22 cellular contexts compared by ENCODE assay signal in genomic region chr7:131932271-131932670, GRCh38.
DNase-seq lines count a peak whose midpoint lies in the region; ATAC-seq and TF ChIP-seq lines count a peak whose summit lies in the region.
"Had no signal": no experiment of that assay in that cellular context is flagged by ENCODE, and none has a peak within 500 bp of the region (broad histone marks: within the 10 kb centered on the region; RNA-seq: fewer than 3 reads in every experiment).

No MANE protein-coding gene starts in this region.

- ATAC-seq in HG03135 (IDR thresholded peaks at IDR 0.05; ENCODE audit: unreplicated experiment) = no peak
- ATAC-seq: A549, GM12878 had no signal

- H3K4me3 Mint-ChIP-seq in chondrocyte (ENCODE audit: unreplicated experiment) (no peak overlapping the region), neural progenitor cell (no peak overlapping the region)
- H3K4me3 Mint-ChIP-seq: CD4-positive, alpha-beta T cell; T-helper 1 cell treated with Interleukin-12 subunit alpha and Interleukin-12 subunit beta and Interleukin-4 antibody, amounts not matched to agents 30 μg/mL and 1 μg/mL, for 36 hours had no signal

- TF ChIP-seq POLR2A in sigmoid colon (IDR thresholded peaks at IDR 0.05) = no peak

- no peak overlapping the region for H3K9ac ChIP-seq in neural progenitor cell
- H3K9ac ChIP-seq: GM23248 had no signal

- DNase-seq in ELR (ENCODE audit: low read depth) = peak; percentile 1
- peak; percentile 48 for DNase-seq in LNCaP clone FGC (ENCODE audit: low read depth)
- DNase-seq in chondrocyte (ENCODE audit: low spot score) = no peak
- DNase-seq in neural progenitor cell (ENCODE audit: low spot score) = no peak
- no peak for DNase-seq in HPDE6-E6E7 (ENCODE audit: extremely low spot score)
- no peak for DNase-seq in sigmoid colon
- DNase-seq: CD4-positive, alpha-beta T cell; COR-L47; DMS 273 treated with DMSO at 0.1 percent for 48 hours; DMS79 treated with DMSO at 0.1 percent for 48 hours; GM23248; Kasumi-1; MM.1S; NCI-H1048; NCI-H1436; NCI-H187 treated with DMSO at 0.1 percent for 48 hours; NCI-H748 treated with DMSO at 0.1 percent for 48 hours; SIG-M5 had no signal

- H3K79me2 ChIP-seq in neural progenitor cell (ENCODE audit: low read depth) = no peaks in the 10 kb centered on the region

- H3K4me2 ChIP-seq in neural progenitor cell = no peak overlapping the region
- H3K4me2 ChIP-seq: A549 had no signal

- H3K4me3 ChIP-seq in LNCaP clone FGC (ENCODE audit: low read depth, low read length) (no peak overlapping the region), neural progenitor cell (no peak overlapping the region), sigmoid colon (no peak overlapping the region)
- H3K4me3 ChIP-seq: A549, GM12878, GM23248 had no signal

- H2AFZ ChIP-seq in neural progenitor cell (replicated peaks) = no peak overlapping the region
- H2AFZ ChIP-seq: GM23248 had no signal

- 78 to 85% methylated on average over 5 of the region's 5 CpGs for WGBS in sigmoid colon, 2 donors

- H3K27me3 Mint-ChIP-seq in chondrocyte (ENCODE audit: low read depth) = peaks cover 23% of the 10 kb centered on the region
- H3K27me3 Mint-ChIP-seq in neural progenitor cell (ENCODE audit: insufficient read depth, low read depth) = peaks cover 6% of the 10 kb centered on the region

- TF ChIP-seq EP300 in sigmoid colon (IDR thresholded peaks at IDR 0.05) = no peak

- no peaks in the 10 kb centered on the region for H3K4me1 ChIP-seq in neural progenitor cell
- H3K4me1 ChIP-seq in sigmoid colon = no peaks in the 10 kb centered on the region

- H3K27ac ChIP-seq in neural progenitor cell = no peak overlapping the region
- no peak overlapping the region for H3K27ac ChIP-seq in sigmoid colon
- H3K27ac ChIP-seq: A549, GM23248 had no signal

- H4K20me1 ChIP-seq in neural progenitor cell (ENCODE audit: low read depth) = no peaks in the 10 kb centered on the region

- intact Hi-C loops in sigmoid colon (cut with DNase I) = no loop called here

- H3K36me3 Mint-ChIP-seq in chondrocyte (ENCODE audit: low read depth) = peaks cover 2% of the 10 kb centered on the region
- H3K36me3 Mint-ChIP-seq in neural progenitor cell = no peaks in the 10 kb centered on the region

- peak; percentile 33 for TF ChIP-seq CTCF in LNCaP clone FGC (IDR thresholded peaks at IDR 0.05; ENCODE audit: control insufficient read depth, extremely low read depth, insufficient read depth)
- peak; percentile 12 for TF ChIP-seq CTCF in chondrocyte (IDR thresholded peaks at IDR 0.05)
- peak; percentile 29 for TF ChIP-seq CTCF in neural progenitor cell (IDR thresholded peaks at IDR 0.05)
- TF ChIP-seq CTCF in sigmoid colon (IDR thresholded peaks at IDR 0.05) = no peak

- H3K27me3 ChIP-seq in neural progenitor cell (no peaks in the 10 kb centered on the region), sigmoid colon (no peaks in the 10 kb centered on the region)

- H3K36me3 ChIP-seq in neural progenitor cell = no peaks in the 10 kb centered on the region
- H3K36me3 ChIP-seq in sigmoid colon = no peaks in the 10 kb centered on the region

- H3K27ac Mint-ChIP-seq in chondrocyte (ENCODE audit: unreplicated experiment) (no peak overlapping the region), neural progenitor cell (no peak overlapping the region)
- H3K27ac Mint-ChIP-seq: CD4-positive, alpha-beta T cell; T-helper 1 cell treated with Interleukin-12 subunit alpha and Interleukin-12 subunit beta and Interleukin-4 antibody, amounts not matched to agents 30 μg/mL and 1 μg/mL, for 36 hours had no signal

- H3F3A ChIP-seq in neural progenitor cell (ENCODE audit: low read depth) = no peaks in the 10 kb centered on the region

- H3K9me3 Mint-ChIP-seq in chondrocyte (ENCODE audit: low read depth) (no peaks in the 10 kb centered on the region), neural progenitor cell (no peaks in the 10 kb centered on the region)
- H3K9me3 Mint-ChIP-seq: CD4-positive, alpha-beta T cell; T-helper 1 cell treated with Interleukin-12 subunit alpha and Interleukin-12 subunit beta and Interleukin-4 antibody, amounts not matched to agents 30 μg/mL and 1 μg/mL, for 36 hours had no signal

- H3K9me3 ChIP-seq in neural progenitor cell (ENCODE audit: low read depth) = no peaks in the 10 kb centered on the region
- no peaks in the 10 kb centered on the region for H3K9me3 ChIP-seq in sigmoid colon
- H3K9me3 ChIP-seq: A549 had no signal

- H3K4me1 Mint-ChIP-seq in chondrocyte (ENCODE audit: low read depth) (no peaks in the 10 kb centered on the region), neural progenitor cell (peaks cover 7% of the 10 kb centered on the region)

Comparison
In these comparisons a context has a peak if more than half of its experiments do, and no peak if none do; other contexts are left out.
1. DNase-seq: peak in ELR (single experiment) and LNCaP clone FGC (single experiment); none in chondrocyte (single experiment), neural progenitor cell (single experiment), HPDE6-E6E7 (single experiment) and sigmoid colon (single experiment).
2. CTCF ChIP-seq: peak in LNCaP clone FGC (single experiment), chondrocyte (single experiment) and neural progenitor cell (single experiment); none in sigmoid colon (0 of 4).